Comparison of ENCODE assay signal across 8 cellular contexts in the genomic region with DNA sequence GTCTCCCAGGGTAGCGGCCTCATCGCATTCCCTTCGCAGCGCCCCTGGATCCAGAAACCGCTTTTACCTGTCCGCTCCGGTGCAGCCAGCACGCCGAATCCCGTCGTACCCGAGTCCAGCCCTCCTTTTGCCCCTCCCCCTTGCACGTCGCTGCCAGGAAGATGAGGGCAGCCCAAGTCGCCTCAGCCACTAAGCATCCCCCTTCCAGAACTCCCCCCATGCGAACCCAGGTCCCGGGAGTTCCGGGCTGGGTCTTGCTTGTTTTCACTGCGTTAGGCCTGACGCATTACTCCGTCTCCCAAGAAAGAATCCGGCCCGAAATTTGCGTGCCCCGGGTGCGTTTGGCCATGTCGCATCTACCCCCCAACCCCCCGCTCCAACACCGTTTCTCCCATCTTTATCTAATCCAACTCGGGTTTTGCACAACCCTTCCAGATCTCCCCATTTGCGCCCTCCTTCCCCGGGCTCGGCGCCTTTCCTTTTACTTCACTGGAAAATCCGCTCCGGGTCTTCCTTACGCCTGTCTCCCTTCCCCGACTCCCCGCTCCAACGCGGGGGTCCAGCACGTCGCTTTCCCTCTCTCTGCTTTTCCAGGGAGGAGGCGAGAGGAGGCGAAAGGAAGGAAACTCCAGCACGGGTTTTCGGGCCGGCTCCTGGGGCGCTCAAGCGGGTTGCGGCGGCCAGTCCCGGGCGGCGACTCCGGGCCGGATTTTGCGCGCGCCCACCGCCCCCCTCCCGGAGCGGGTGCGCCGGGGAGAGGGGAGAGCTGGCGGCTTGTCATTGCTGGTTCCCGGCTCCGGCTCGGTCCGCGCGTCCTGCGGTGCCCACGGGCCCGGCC.
DNase-seq lines count a peak whose midpoint lies in the region; ATAC-seq, FAIRE-seq and TF ChIP-seq lines count a peak whose summit lies in the region.
"Not testable (repeated sequence)": the region's sequence is repeated elsewhere in the genome, so short reads cannot be mapped to it uniquely, and the experiment has no call there.

No MANE protein-coding gene starts in this region.

- FAIRE-seq in G401.6 (lab: Jason Lieb, UNC), result peak; percentile 95

- DNase-seq in HK-2 (ENCODE audit: unreplicated experiment), result peak; percentile 83
- peak; percentile 98 to 99 for DNase-seq in NCI-H524 (lab: John Stamatoyannopoulos, UW)
- DNase-seq in WTC11 (ENCODE audit: low spot score), result peak; percentile 93
- peak; percentile 92 for DNase-seq in MCF 10A (ENCODE audit: unreplicated experiment)
- peak; percentile 94 for DNase-seq in hepatocyte (ENCODE audit: low spot score)
- peak; percentile 86 to 89 for DNase-seq in suprapubic skin (ENCODE audit: low spot score in 2 of 2)

- H3K27ac Mint-ChIP-seq in WTC11 (peak overlapping the region; percentile 99), MCF 10A (ENCODE audit: low read depth, unreplicated experiment) (peak overlapping the region; percentile 86)

- not testable (repeated sequence) for H3K27me3 ChIP-seq in hepatocyte; parathyroid adenoma (ENCODE audit: control insufficient read depth, insufficient read depth, low read length)
- H3K27me3 ChIP-seq in suprapubic skin, result peaks cover 20% of the 10 kb centered on the region

- H3K36me3 Mint-ChIP-seq in WTC11; MCF 10A (ENCODE audit: insufficient read depth, unreplicated experiment): not testable (repeated sequence)

- TF ChIP-seq EP300 in suprapubic skin (IDR thresholded peaks at IDR 0.05), result not testable (repeated sequence)

- peak; percentile 77 for ATAC-seq in WTC11

- not testable (repeated sequence) for BruUV-seq in MCF 10A (replicated peaks; lab: Mats Ljungman, UMichigan)

- H3K9ac ChIP-seq in parathyroid adenoma, result peak overlapping the region; percentile 76

- intact Hi-C loops in MCF 10A (cut with micrococcal nuclease), result not testable (repeated sequence)

- POLR2A ChIA-PET in WTC11 (lab: Charles Lee), result interaction anchor here (0.7 kb wide), 1 partner anchor 108 kb away, joined by 5 read pairs; no protein-coding TSS in a partner anchor
- POLR2A ChIA-PET in MCF 10A (lab: Yijun Ruan, JAX), result interaction anchor here (0.7 to 1.4 kb wide), 4 partner anchors 24 to 240 kb away, joined by 3 to 7 read pairs (median 4); no protein-coding TSS in a partner anchor

- not testable (repeated sequence) for H3K9me3 ChIP-seq in hepatocyte (ENCODE audit: low read depth); parathyroid adenoma (ENCODE audit: control insufficient read depth, low read length); suprapubic skin

- H3K4me2 ChIP-seq in hepatocyte (peak overlapping the region; percentile 83), parathyroid adenoma (ENCODE audit: low read length) (peak overlapping the region; percentile 94)

- H3K4me1 ChIP-seq in hepatocyte (ENCODE audit: insufficient read depth); parathyroid adenoma: not testable (repeated sequence)
- H3K4me1 ChIP-seq in suprapubic skin, result peaks cover 29% of the 10 kb centered on the region

- CTCF ChIA-PET in WTC11 (lab: Charles Lee), result interaction anchor here (0.7 to 0.9 kb wide), 2 partner anchors 9 to 232 kb away, joined by 3 to 4 read pairs; partner anchors contain the start of gene GOSR1
- CTCF ChIA-PET in MCF 10A (lab: Yijun Ruan, JAX), result interaction anchor here (0.6 kb wide), 1 partner anchor 74 kb away, joined by 3 read pairs; no protein-coding TSS in a partner anchor

- H3K4me3 ChIP-seq in hepatocyte (peak overlapping the region; percentile 93), parathyroid adenoma (ENCODE audit: low read depth, low read length) (peak overlapping the region; percentile 84), suprapubic skin (peak overlapping the region; percentile 88)

- not testable (repeated sequence) for H3K9me3 Mint-ChIP-seq in WTC11; MCF 10A (ENCODE audit: unreplicated experiment)

- peaks cover 46% of the 10 kb centered on the region for H3K4me1 Mint-ChIP-seq in WTC11
- not testable (repeated sequence) for H3K4me1 Mint-ChIP-seq in MCF 10A (ENCODE audit: insufficient read depth, unreplicated experiment)

- not testable (repeated sequence) for H3K36me3 ChIP-seq in hepatocyte (replicated peaks; ENCODE audit: insufficient read depth, low read depth); parathyroid adenoma (ENCODE audit: control insufficient read depth, insufficient read depth, low read length); suprapubic skin

- peaks cover 28% of the 10 kb centered on the region for H4K20me1 ChIP-seq in hepatocyte (ENCODE audit: insufficient read depth, poor library complexity, severe bottlenecking)

- H3K27ac ChIP-seq in hepatocyte (peak overlapping the region; percentile 99), parathyroid adenoma (peak overlapping the region; percentile 87), suprapubic skin (peak overlapping the region; percentile 74)

- peaks cover 40% of the 10 kb centered on the region for H3K79me2 ChIP-seq in hepatocyte
- H3K79me2 ChIP-seq in parathyroid adenoma, result not testable (repeated sequence)

- not testable (repeated sequence) for H3K9me2 ChIP-seq in hepatocyte (replicated peaks; ENCODE audit: insufficient read depth)

- H3K4me3 Mint-ChIP-seq in WTC11 (peak overlapping the region; percentile 97), MCF 10A (ENCODE audit: unreplicated experiment) (peak overlapping the region; percentile 91)

- not testable (repeated sequence) for TF ChIP-seq POLR2A in suprapubic skin (IDR thresholded peaks at IDR 0.05)

- WGBS in hepatocyte (ENCODE audit: low lambda C conversion rate, missing lambda C conversion rate), result under 1% methylated on average over 51 of the region's 75 CpGs
- WGBS in suprapubic skin, result under 1% methylated on average over 46 of the region's 75 CpGs

- not testable (repeated sequence) for TF ChIP-seq CTCF in WTC11 (IDR thresholded peaks at IDR 0.05); MCF 10A (IDR thresholded peaks at IDR 0.05; ENCODE audit: unreplicated experiment); hepatocyte (IDR thresholded peaks at IDR 0.05; ENCODE audit: poor library complexity); suprapubic skin (IDR thresholded peaks at IDR 0.05)
- peak; percentile 4 for TF ChIP-seq CTCF in parathyroid adenoma (IDR thresholded peaks at IDR 0.05)

- H3K27me3 Mint-ChIP-seq in WTC11 (ENCODE audit: low read depth), result not testable (repeated sequence)
- H3K27me3 Mint-ChIP-seq in MCF 10A (ENCODE audit: insufficient read depth, unreplicated experiment), result peaks cover 16% of the 10 kb centered on the region

- H2AFZ ChIP-seq in hepatocyte, result peak overlapping the region; percentile 95
- H2AFZ ChIP-seq in parathyroid adenoma, result peak overlapping the region; percentile 99

TF ChIP-seq in WTC11, 78 proteins besides CTCF, POLR2A, EP300 and RAD21 (continues in another document):
- TF ChIP-seq, protein P1, sequence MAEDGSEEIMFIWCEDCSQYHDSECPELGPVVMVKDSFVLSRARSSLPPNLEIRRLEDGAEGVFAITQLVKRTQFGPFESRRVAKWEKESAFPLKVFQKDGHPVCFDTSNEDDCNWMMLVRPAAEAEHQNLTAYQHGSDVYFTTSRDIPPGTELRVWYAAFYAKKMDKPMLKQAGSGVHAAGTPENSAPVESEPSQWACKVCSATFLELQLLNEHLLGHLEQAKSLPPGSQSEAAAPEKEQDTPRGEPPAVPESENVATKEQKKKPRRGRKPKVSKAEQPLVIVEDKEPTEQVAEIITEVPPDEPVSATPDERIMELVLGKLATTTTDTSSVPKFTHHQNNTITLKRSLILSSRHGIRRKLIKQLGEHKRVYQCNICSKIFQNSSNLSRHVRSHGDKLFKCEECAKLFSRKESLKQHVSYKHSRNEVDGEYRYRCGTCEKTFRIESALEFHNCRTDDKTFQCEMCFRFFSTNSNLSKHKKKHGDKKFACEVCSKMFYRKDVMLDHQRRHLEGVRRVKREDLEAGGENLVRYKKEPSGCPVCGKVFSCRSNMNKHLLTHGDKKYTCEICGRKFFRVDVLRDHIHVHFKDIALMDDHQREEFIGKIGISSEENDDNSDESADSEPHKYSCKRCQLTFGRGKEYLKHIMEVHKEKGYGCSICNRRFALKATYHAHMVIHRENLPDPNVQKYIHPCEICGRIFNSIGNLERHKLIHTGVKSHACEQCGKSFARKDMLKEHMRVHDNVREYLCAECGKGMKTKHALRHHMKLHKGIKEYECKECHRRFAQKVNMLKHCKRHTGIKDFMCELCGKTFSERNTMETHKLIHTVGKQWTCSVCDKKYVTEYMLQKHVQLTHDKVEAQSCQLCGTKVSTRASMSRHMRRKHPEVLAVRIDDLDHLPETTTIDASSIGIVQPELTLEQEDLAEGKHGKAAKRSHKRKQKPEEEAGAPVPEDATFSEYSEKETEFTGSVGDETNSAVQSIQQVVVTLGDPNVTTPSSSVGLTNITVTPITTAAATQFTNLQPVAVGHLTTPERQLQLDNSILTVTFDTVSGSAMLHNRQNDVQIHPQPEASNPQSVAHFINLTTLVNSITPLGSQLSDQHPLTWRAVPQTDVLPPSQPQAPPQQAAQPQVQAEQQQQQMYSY (CRISPR knock-in tag; IDR thresholded peaks at IDR 0.05), result peak; percentile 98
- peak; percentile 27; the same call in 1 of the 2 replicates for TF ChIP-seq FOXK1 (CRISPR knock-in tag; IDR thresholded peaks at IDR 0.05)
- 0 out of 2 replicates have a peak, but pooled peaks have one; percentile 29 for TF ChIP-seq STAT6 (CRISPR knock-in tag; conservative IDR thresholded peaks at IDR 0.05; ENCODE audit: low read depth)

Comparison
In these comparisons a context has a peak if more than half of its experiments do, and no peak if none do; other contexts are left out.
1. Peak in every context shown above with its lines: DNase-seq, ATAC-seq, H3K4me3 ChIP-seq and H3K27ac ChIP-seq.